Comparison of ENCODE assay signal across 11 cellular contexts in the genomic region with DNA sequence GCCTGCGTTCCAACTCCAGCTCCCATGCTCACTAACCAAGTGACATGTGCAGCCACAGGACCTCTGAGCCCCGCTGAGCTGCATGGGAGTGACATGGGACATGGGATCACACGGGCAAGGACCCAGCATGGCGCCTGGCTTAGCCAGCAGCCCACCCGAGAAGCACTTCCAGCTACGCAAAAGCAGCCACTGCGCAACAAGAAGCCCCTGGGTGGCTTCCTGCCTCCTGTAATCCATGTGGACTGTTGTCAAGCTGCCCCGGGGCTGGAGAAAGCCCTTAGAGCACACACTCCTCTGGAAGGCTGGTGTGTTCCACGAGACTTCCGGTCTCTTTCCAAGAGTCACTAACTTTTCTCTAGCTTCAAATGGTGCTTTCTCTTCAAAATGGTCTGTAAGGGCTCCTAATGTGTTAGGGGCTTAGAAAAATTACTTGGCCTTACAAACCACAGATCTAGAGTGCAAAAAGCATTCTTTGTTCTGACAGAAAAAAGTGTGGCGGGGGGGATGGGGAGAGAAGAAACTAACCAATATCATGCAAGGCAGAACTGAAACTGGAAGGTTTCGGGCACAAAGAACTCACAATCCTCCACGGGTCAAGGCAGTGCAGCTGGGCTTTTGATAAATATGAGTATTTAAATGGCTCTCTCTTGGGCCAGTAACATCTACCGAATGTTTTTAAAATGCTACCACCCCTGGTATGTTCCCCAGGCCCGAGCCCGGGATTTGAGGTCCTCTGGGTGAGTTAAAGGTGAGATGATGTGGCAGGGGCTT. TPM values are rescaled to one million over a fixed set of nuclear protein-coding genes. Genes with fewer than 3 reads are reported as not detected.
DNase-seq lines count a peak whose midpoint lies in the region; ATAC-seq and TF ChIP-seq lines count a peak whose summit lies in the region.
"Had no signal": no experiment of that assay in that cellular context is flagged by ENCODE, and none has a peak within 500 bp of the region (broad histone marks: within the 10 kb centered on the region; RNA-seq: fewer than 3 reads in every experiment).

No MANE protein-coding gene starts in this region.

- peak; percentile 65 for ATAC-seq in GM21390 (IDR thresholded peaks at IDR 0.05; ENCODE audit: unreplicated experiment)
- peak; percentile 39 for ATAC-seq in HG03457 (IDR thresholded peaks at IDR 0.05; ENCODE audit: unreplicated experiment)

- peaks cover 34% of the 10 kb centered on the region for H3K36me3 Mint-ChIP-seq in activated T-helper 1 cell treated with anti-CD3 and anti-CD28 coated beads, Interleukin-12 subunit alpha, Interleukin-12 subunit beta, Interleukin-2, Interleukin-4 antibody, amounts not matched to agents 30 ng/mL and 10 ng/mL and 1 ng/mL, durations not matched to agents 14 hours and 24 hours and 36 hours (ENCODE audit: low read depth)
- H3K36me3 Mint-ChIP-seq in endothelial cell (ENCODE audit: low read depth, unreplicated experiment) = peaks cover 30% of the 10 kb centered on the region

- TF ChIP-seq CTCF in GM12865 (IDR thresholded peaks at IDR 0.05; ENCODE audit: insufficient read depth, low read depth, low read length, missing control alignments) = no peak
- no peak for TF ChIP-seq CTCF in endothelial cell (IDR thresholded peaks at IDR 0.05; ENCODE audit: unreplicated experiment)

- DNase-seq in GM12865 (ENCODE audit: low read depth) (peak; percentile 93), hippocampal formation (lab: John Stamatoyannopoulos, UW) (peak; percentile 41 to 51), HCEC 1CT (no peak), NCI-H2107 treated with DMSO at 0.1 percent for 48 hours (lab: John Stamatoyannopoulos, UW; ENCODE audit: unreplicated experiment) (no peak), endothelial cell (ENCODE audit: low spot score) (no peak)
- DNase-seq in activated T-helper 1 cell treated with anti-CD3 and anti-CD28 coated beads, Interleukin-12 subunit alpha, Interleukin-12 subunit beta, Interleukin-2, Interleukin-4 antibody, amounts not matched to agents 30 ng/mL and 10 ng/mL and 1 ng/mL, durations not matched to agents 14 hours and 24 hours and 36 hours (ENCODE audit: low spot score) = no peak
- DNase-seq: NCI-H446; stimulated activated naive CD4-positive, alpha-beta T cell treated with Interleukin-2 at 50 U/mL for 16 hours had no signal

- H3K4me3 Mint-ChIP-seq in activated T-helper 1 cell treated with anti-CD3 and anti-CD28 coated beads, Interleukin-12 subunit alpha, Interleukin-12 subunit beta, Interleukin-2, Interleukin-4 antibody, amounts not matched to agents 30 ng/mL and 10 ng/mL and 1 ng/mL, durations not matched to agents 14 hours and 24 hours and 36 hours = no peak overlapping the region
- no peak overlapping the region for H3K4me3 Mint-ChIP-seq in endothelial cell (ENCODE audit: unreplicated experiment)
- H3K4me3 Mint-ChIP-seq: central memory CD8-positive, alpha-beta T cell had no signal

- no peak overlapping the region for H3K27ac Mint-ChIP-seq in activated T-helper 1 cell treated with anti-CD3 and anti-CD28 coated beads, Interleukin-12 subunit alpha, Interleukin-12 subunit beta, Interleukin-2, Interleukin-4 antibody, amounts not matched to agents 30 ng/mL and 10 ng/mL and 1 ng/mL, durations not matched to agents 14 hours and 24 hours and 36 hours
- no peak overlapping the region for H3K27ac Mint-ChIP-seq in endothelial cell (ENCODE audit: unreplicated experiment)

- peak overlapping the region; percentile 41 for H3K4me3 ChIP-seq in GM12865 (ENCODE audit: low read depth, low read length)

- H3K9me3 Mint-ChIP-seq in activated T-helper 1 cell treated with anti-CD3 and anti-CD28 coated beads, Interleukin-12 subunit alpha, Interleukin-12 subunit beta, Interleukin-2, Interleukin-4 antibody, amounts not matched to agents 30 ng/mL and 10 ng/mL and 1 ng/mL, durations not matched to agents 14 hours and 24 hours and 36 hours = no peaks in the 10 kb centered on the region
- H3K9me3 Mint-ChIP-seq in endothelial cell (ENCODE audit: unreplicated experiment) = no peaks in the 10 kb centered on the region
- H3K9me3 Mint-ChIP-seq: central memory CD8-positive, alpha-beta T cell had no signal

- intact Hi-C loops in activated T-helper 1 cell treated with anti-CD3 and anti-CD28 coated beads, Interleukin-12 subunit alpha, Interleukin-12 subunit beta, Interleukin-2, Interleukin-4 antibody, amounts not matched to agents 30 ng/mL and 10 ng/mL and 1 ng/mL, durations not matched to agents 14 hours and 24 hours and 36 hours (cut with micrococcal nuclease) = no loop called here

- H3K27me3 Mint-ChIP-seq in activated T-helper 1 cell treated with anti-CD3 and anti-CD28 coated beads, Interleukin-12 subunit alpha, Interleukin-12 subunit beta, Interleukin-2, Interleukin-4 antibody, amounts not matched to agents 30 ng/mL and 10 ng/mL and 1 ng/mL, durations not matched to agents 14 hours and 24 hours and 36 hours (ENCODE audit: insufficient read depth) = no peaks in the 10 kb centered on the region
- H3K27me3 Mint-ChIP-seq in endothelial cell (ENCODE audit: unreplicated experiment) = no peaks in the 10 kb centered on the region
- H3K27me3 Mint-ChIP-seq: central memory CD8-positive, alpha-beta T cell had no signal

- peaks cover 18% of the 10 kb centered on the region for H3K4me1 Mint-ChIP-seq in activated T-helper 1 cell treated with anti-CD3 and anti-CD28 coated beads, Interleukin-12 subunit alpha, Interleukin-12 subunit beta, Interleukin-2, Interleukin-4 antibody, amounts not matched to agents 30 ng/mL and 10 ng/mL and 1 ng/mL, durations not matched to agents 14 hours and 24 hours and 36 hours (ENCODE audit: low read depth)
- H3K4me1 Mint-ChIP-seq in endothelial cell (ENCODE audit: unreplicated experiment) = peaks cover 5% of the 10 kb centered on the region

RNA-seq across cellular contexts. Expression of gene C11orf24, which starts 5.5 kb away (rescaled TPM):
- total RNA-seq in activated T-helper 1 cell treated with anti-CD3 and anti-CD28 coated beads, Interleukin-12 subunit alpha, Interleukin-12 subunit beta, Interleukin-2, Interleukin-4 antibody, amounts not matched to agents 30 ng/mL and 10 ng/mL and 1 ng/mL, durations not matched to agents 14 hours and 24 hours and 36 hours = 33.9 and 39.7 TPM in 2 replicates
- 9.4 TPM for total RNA-seq in endothelial cell (ENCODE audit: unreplicated experiment)

RNA-seq across cellular contexts. Expression of gene LRP5, which starts 46.1 kb away (rescaled TPM):
- 21.4 and 23.9 TPM in 2 replicates for total RNA-seq in activated T-helper 1 cell treated with anti-CD3 and anti-CD28 coated beads, Interleukin-12 subunit alpha, Interleukin-12 subunit beta, Interleukin-2, Interleukin-4 antibody, amounts not matched to agents 30 ng/mL and 10 ng/mL and 1 ng/mL, durations not matched to agents 14 hours and 24 hours and 36 hours
- total RNA-seq in endothelial cell (ENCODE audit: unreplicated experiment) = 72.3 TPM

RNA-seq across cellular contexts. Expression of gene KMT5B, which starts 53.2 kb away (rescaled TPM):
- total RNA-seq in activated T-helper 1 cell treated with anti-CD3 and anti-CD28 coated beads, Interleukin-12 subunit alpha, Interleukin-12 subunit beta, Interleukin-2, Interleukin-4 antibody, amounts not matched to agents 30 ng/mL and 10 ng/mL and 1 ng/mL, durations not matched to agents 14 hours and 24 hours and 36 hours = 32.1 and 37.3 TPM in 2 replicates
- 46.8 TPM for total RNA-seq in endothelial cell (ENCODE audit: unreplicated experiment)

Comparison
In these comparisons a context has a peak if more than half of its experiments do, and no peak if none do; other contexts are left out.
1. DNase-seq: peak in GM12865 (single experiment) and hippocampal formation (2 of 2); none in activated T-helper 1 cell treated with anti-CD3 and anti-CD28 coated beads, Interleukin-12 subunit alpha, Interleukin-12 subunit beta, Interleukin-2, Interleukin-4 antibody, amounts not matched to agents 30 ng/mL and 10 ng/mL and 1 ng/mL, durations not matched to agents 14 hours and 24 hours and 36 hours (single experiment), HCEC 1CT (single experiment), NCI-H2107 treated with DMSO at 0.1 percent for 48 hours (single experiment) and endothelial cell (single experiment).